In genomic region chr1:43639990-43640794, GRCh38 we compare ENCODE assay signal across 19 cellular contexts. TPM values are rescaled to one million over a fixed set of nuclear protein-coding genes. Genes with fewer than 3 reads are reported as not detected.
DNase-seq lines count a peak whose midpoint lies in the region; ATAC-seq and TF ChIP-seq lines count a peak whose summit lies in the region.
"Had no signal": no experiment of that assay in that cellular context is flagged by ENCODE, and none has a peak within 500 bp of the region (broad histone marks: within the 10 kb centered on the region; RNA-seq: fewer than 3 reads in every experiment).

No MANE protein-coding gene starts in this region.

- H3K79me1 ChIP-seq in neuronal stem cell (ENCODE audit: low read depth, low read length): no peaks in the 10 kb centered on the region

- H2BK120ac ChIP-seq in neuronal stem cell (ENCODE audit: low read depth, low read length): no peak overlapping the region

- ATAC-seq in HG02642 (IDR thresholded peaks at IDR 0.05; ENCODE audit: poor library complexity, unreplicated experiment): no peak
- no peak for ATAC-seq in GM18909 (IDR thresholded peaks at IDR 0.05; ENCODE audit: poor library complexity, unreplicated experiment)
- ATAC-seq: activated CD4-positive, alpha-beta T cell treated with anti-CD3 and anti-CD28 coated beads for 36 hours; lower lobe of right lung; SK-N-SH treated with all-trans-retinoic acid at 6 μM for 48 hours had no signal

- no peak overlapping the region for H3K23ac ChIP-seq in neuronal stem cell (ENCODE audit: low read depth, low read length, poor library complexity)

- H3K4ac ChIP-seq in neuronal stem cell (ENCODE audit: low read length): no peak overlapping the region

- H2AFZ ChIP-seq in neuronal stem cell (ENCODE audit: low read length): peak overlapping the region; percentile 1

- no peak overlapping the region for H3K14ac ChIP-seq in neuronal stem cell (ENCODE audit: low read length)

- intact Hi-C loops in colonic mucosa (cut with DNase I): no loop called here

- H3K4me3 ChIP-seq in colonic mucosa (no peak overlapping the region), neuronal stem cell (ENCODE audit: low read length in 2 of 2) (no peak overlapping the region)
- H3K4me3 ChIP-seq: BLaER1 treated with 17β-estradiol and CSF1 and Interleukin-3, amounts not matched to agents 10 nM and 100 nM; lower lobe of right lung; skin epidermis had no signal

- no peak overlapping the region for H4K91ac ChIP-seq in neuronal stem cell (ENCODE audit: low read depth, low read length, poor library complexity)

- H4K8ac ChIP-seq in neuronal stem cell (ENCODE audit: low read depth, low read length): no peak overlapping the region

- H2BK12ac ChIP-seq in neuronal stem cell (ENCODE audit: low read length): no peak overlapping the region

- no peak overlapping the region for H2BK5ac ChIP-seq in neuronal stem cell (ENCODE audit: low read length)

- H3K4me1 ChIP-seq in colonic mucosa (no peaks in the 10 kb centered on the region), neuronal stem cell (ENCODE audit: control insufficient read depth in 2 of 2, insufficient read depth in 1 of 2, low read depth in 1 of 2, low read length in 2 of 2) (no peaks in the 10 kb centered on the region)
- H3K4me1 ChIP-seq: BLaER1 treated with 17β-estradiol and CSF1 and Interleukin-3, amounts not matched to agents 10 nM and 100 nM; lower lobe of right lung had no signal

- H3K4me2 ChIP-seq in neuronal stem cell (ENCODE audit: insufficient read depth, low read length, poor library complexity, severe bottlenecking): no peak overlapping the region
- H3K4me2 ChIP-seq: BLaER1 treated with 17β-estradiol and CSF1 and Interleukin-3, amounts not matched to agents 10 nM and 100 nM had no signal

- H3K36me3 ChIP-seq in colonic mucosa (no peaks in the 10 kb centered on the region), neuronal stem cell (replicated peaks in 1 of 2; ENCODE audit: control insufficient read depth in 2 of 2, insufficient read depth in 2 of 2, low read length in 2 of 2) (no peaks in the 10 kb centered on the region)
- H3K36me3 ChIP-seq: BLaER1 treated with 17β-estradiol and CSF1 and Interleukin-3, amounts not matched to agents 10 nM and 100 nM; lower lobe of right lung had no signal

- no peaks in the 10 kb centered on the region for H3K27me3 ChIP-seq in colonic mucosa
- peaks cover 0 to 5% (median 0%) of the 10 kb centered on the region in 3 experiments for H3K27me3 ChIP-seq in neuronal stem cell (ENCODE audit: control insufficient read depth in 3 of 3, insufficient read depth in 3 of 3, low read depth in 1 of 3, low read length in 3 of 3)
- H3K27me3 ChIP-seq: BLaER1 treated with 17β-estradiol and CSF1 and Interleukin-3, amounts not matched to agents 10 nM and 100 nM had no signal

- WGBS in neuronal stem cell (ENCODE audit: extremely low coverage in 2 of 2, insufficient read length in 2 of 2, insufficient replicate concordance in 1 of 2), 2 donors: no CpG with 5 or more reads among the region's 5 CpGs

- H3K27ac ChIP-seq in colonic mucosa: no peak overlapping the region
- H3K27ac ChIP-seq in neuronal stem cell (replicated peaks; ENCODE audit: low read length): no peak overlapping the region
- H3K27ac ChIP-seq: BLaER1 treated with 17β-estradiol and CSF1 and Interleukin-3, amounts not matched to agents 10 nM and 100 nM; lower lobe of right lung; skin epidermis had no signal

- H3K9ac ChIP-seq in colonic mucosa (ENCODE audit: low read depth in 2 of 2, low read length in 2 of 2) (no peak overlapping the region), neuronal stem cell (ENCODE audit: low read depth, low read length, poor library complexity) (no peak overlapping the region)
- H3K9ac ChIP-seq: BLaER1 treated with 17β-estradiol and CSF1 and Interleukin-3, amounts not matched to agents 10 nM and 100 nM had no signal

- H2AK5ac ChIP-seq in neuronal stem cell (ENCODE audit: low read depth, low read length): no peak overlapping the region

- H3K9me3 ChIP-seq in colonic mucosa (no peaks in the 10 kb centered on the region), neuronal stem cell (replicated peaks in 1 of 2; ENCODE audit: control insufficient read depth in 2 of 2, insufficient read depth in 1 of 2, low read depth in 1 of 2, low read length in 2 of 2) (no peaks in the 10 kb centered on the region)
- H3K9me3 ChIP-seq: BLaER1 treated with 17β-estradiol and CSF1 and Interleukin-3, amounts not matched to agents 10 nM and 100 nM; lower lobe of right lung had no signal

- DNase-seq in NCI-H146 (lab: John Stamatoyannopoulos, UW): peak; percentile 26
- DNase-seq in NCI-H146 treated with DMSO at 0.1 percent for 48 hours (lab: John Stamatoyannopoulos, UW; ENCODE audit: unreplicated experiment): no peak
- DNase-seq in NCI-H2029 (lab: John Stamatoyannopoulos, UW): peak; percentile 63
- no peak for DNase-seq in colonic mucosa
- DNase-seq in neuronal stem cell (ENCODE audit: low spot score): no peak
- DNase-seq in activated gamma-delta T cell treated with Interleukin-2 at 50 U/mL for 16 hours: no peak
- DNase-seq: activated CD4-positive, alpha-beta T cell treated with anti-CD3 and anti-CD28 coated beads for 36 hours; activated effector memory CD4-positive, alpha-beta T cell treated with anti-CD3 and anti-CD28 coated beads, Interleukin-2, amount 50 U/mL, for 16 hours; amygdala; head of caudate nucleus; lower lobe of right lung; naive B cell; NCI-H1930; stimulated activated CD4-positive, alpha-beta T cell treated with anti-CD3 and anti-CD28 coated beads, Interleukin-4, amount 100 ng/mL, for 24 hours had no signal

- no peak overlapping the region for H2BK15ac ChIP-seq in neuronal stem cell (ENCODE audit: low read length)

- TF ChIP-seq CTCF in colonic mucosa (IDR thresholded peaks at IDR 0.05): peak; percentile 11

- H3K18ac ChIP-seq in neuronal stem cell (ENCODE audit: low read length): no peak overlapping the region

RNA-seq across cellular contexts. Expression of gene KDM4A, which starts 9.8 kb away (rescaled TPM):
- 10 to 100 TPM; 57.0 to 62.4 TPM for total RNA-seq in colonic mucosa
- polyA plus RNA-seq in neuronal stem cell (2013, experiment 1 of 2): 24.5 TPM
- 25.1 TPM for polyA plus RNA-seq in neuronal stem cell (2013, experiment 2 of 2)

Comparison
In these comparisons a context has a peak if more than half of its experiments do, and no peak if none do; other contexts are left out.
1. DNase-seq: peak in NCI-H146 (single experiment) and NCI-H2029 (single experiment); none in NCI-H146 treated with DMSO at 0.1 percent for 48 hours (single experiment), colonic mucosa (single experiment), neuronal stem cell (single experiment) and activated gamma-delta T cell treated with Interleukin-2 at 50 U/mL for 16 hours (single experiment).